Comparison of ENCODE assay signal across 24 cellular contexts in genomic region chr9:16325966-16326365, GRCh38.
"Had no signal": no experiment of that assay in that cellular context is flagged by ENCODE, and none has a peak within 500 bp of the region (broad histone marks: within the 10 kb centered on the region; RNA-seq: fewer than 3 reads in every experiment).

No MANE protein-coding gene starts in this region.

- H3K27ac Mint-ChIP-seq: dendritic cell treated with granulocyte-macrophage colony-stimulating factor and Interleukin-4, amounts not matched to agents 40 ng/mL and 50 ng/mL, for 4 days; effector memory CD8-positive, alpha-beta T cell; endodermal cell; mesothelial cell of epicardium had no signal

- H3K36me3 Mint-ChIP-seq: mesothelial cell of epicardium had no signal

- H3K27me3 Mint-ChIP-seq: effector memory CD8-positive, alpha-beta T cell had no signal

- ATAC-seq: effector memory CD8-positive, alpha-beta T cell; esophagus mucosa; gastrocnemius medialis; heart right ventricle; left cardiac atrium; left lung; left ventricle myocardium superior; lower lobe of right lung; mucosa of descending colon had no signal

- H3K9me3 ChIP-seq: colonic mucosa, esophagus squamous epithelium, gastrocnemius medialis, heart right ventricle, left lung, lower lobe of right lung, mucosa of descending colon had no signal

- H3K27ac ChIP-seq: colonic mucosa, epithelial cell of prostate, esophagus squamous epithelium, gastrocnemius medialis, heart right ventricle, left lung, lower lobe of right lung had no signal

- H3K4me3 Mint-ChIP-seq: dendritic cell treated with granulocyte-macrophage colony-stimulating factor and Interleukin-4, amounts not matched to agents 40 ng/mL and 50 ng/mL, for 4 days; effector memory CD8-positive, alpha-beta T cell; endodermal cell; mesothelial cell of epicardium had no signal

- H3K4me1 ChIP-seq: colonic mucosa, gastrocnemius medialis, lower lobe of right lung had no signal

- DNase-seq: colonic mucosa; cortex of kidney; effector CD8-positive, alpha-beta T cell; effector memory CD8-positive, alpha-beta T cell; endodermal cell; erythroblast; esophagus squamous epithelium; foreskin fibroblast; foreskin melanocyte; gastrocnemius medialis; glutamatergic neuron; head of caudate nucleus; heart right ventricle; hippocampal formation; left cardiac atrium; left ventricle myocardium superior; lower lobe of right lung; mesenchymal stem cell; mucosa of descending colon had no signal

- H3K9me3 Mint-ChIP-seq: dendritic cell treated with granulocyte-macrophage colony-stimulating factor and Interleukin-4, amounts not matched to agents 40 ng/mL and 50 ng/mL, for 4 days; mesothelial cell of epicardium had no signal

- H3K36me3 ChIP-seq: colonic mucosa, esophagus squamous epithelium, gastrocnemius medialis, heart right ventricle, left lung, lower lobe of right lung had no signal

- H3K27me3 ChIP-seq: colonic mucosa, gastrocnemius medialis, heart right ventricle, left lung had no signal

- H3K4me3 ChIP-seq: colonic mucosa, esophagus squamous epithelium, gastrocnemius medialis, heart right ventricle, left lung, lower lobe of right lung, mucosa of descending colon had no signal
